19 cellular contexts compared by ENCODE assay signal in genomic region chr11:17594686-17595192, GRCh38. TPM values are rescaled to one million over a fixed set of nuclear protein-coding genes. Genes with fewer than 3 reads are reported as not detected.
A peak's percentile ranks its signal among the peaks of the same experiment; 100 is the strongest.
DNase-seq lines count a peak whose midpoint lies in the region; TF ChIP-seq lines count a peak whose summit lies in the region.
"Had no signal": no experiment of that assay in that cellular context is flagged by ENCODE, and none has a peak within 500 bp of the region (broad histone marks: within the 10 kb centered on the region; RNA-seq: fewer than 3 reads in every experiment).

No MANE protein-coding gene starts in this region.

- H3K4me3 Mint-ChIP-seq in activated naive CD4-positive, alpha-beta T cell treated with anti-CD3 and anti-CD28 coated beads, Interleukin-2, amount 10 ng/mL, durations not matched to agents 7 days and 5 days, result no peak overlapping the region
- H3K4me3 Mint-ChIP-seq in osteocyte (ENCODE audit: unreplicated experiment), result no peak overlapping the region
- no peak overlapping the region for H3K4me3 Mint-ChIP-seq in CD8-positive, alpha-beta memory T cell
- H3K4me3 Mint-ChIP-seq: CD4-positive, CD25-positive, alpha-beta regulatory T cell; HFFc6 had no signal

- peak; percentile 17 for DNase-seq in activated naive CD4-positive, alpha-beta T cell treated with anti-CD3 and anti-CD28 coated beads, Interleukin-2, amount 10 ng/mL, durations not matched to agents 7 days and 5 days
- DNase-seq in activated naive CD4-positive, alpha-beta T cell treated with Interleukin-2 at 50 U/mL for 16 hours, result no peak
- DNase-seq in colonic mucosa (peak; percentile 5), osteocyte (ENCODE audit: extremely low spot score, unreplicated experiment) (peak; percentile 56), NCI-H82 treated with DMSO at 0.1 percent for 48 hours (lab: John Stamatoyannopoulos, UW; ENCODE audit: unreplicated experiment) (no peak), NCI-H524 (lab: John Stamatoyannopoulos, UW) (no peak), OCI-M1 (lab: John Stamatoyannopoulos, UW) (no peak)
- no peak for DNase-seq in CD8-positive, alpha-beta memory T cell
- DNase-seq: 8988T; AML-193; Calu3; CD4-positive, CD25-positive, alpha-beta regulatory T cell; DMS79; GDM1; GOT3; HCEC 1CT; HFFc6 had no signal

- intact Hi-C loops in colonic mucosa (cut with DNase I), result loop anchor here (10.0 kb wide), 1 partner anchor 140 kb away; the partner anchor contains the start of gene KCNC1

- no peaks in the 10 kb centered on the region for H3K9me3 ChIP-seq in colonic mucosa
- H3K9me3 ChIP-seq in CD8-positive, alpha-beta memory T cell (ENCODE audit: low read length), result no peaks in the 10 kb centered on the region
- H3K9me3 ChIP-seq: BLaER1 had no signal

- H3K36me3 ChIP-seq in colonic mucosa, result no peaks in the 10 kb centered on the region
- no peaks in the 10 kb centered on the region for H3K36me3 ChIP-seq in CD8-positive, alpha-beta memory T cell (ENCODE audit: insufficient read depth, low read length)
- H3K36me3 ChIP-seq: BLaER1 had no signal

- no peaks in the 10 kb centered on the region for H3K4me1 Mint-ChIP-seq in activated naive CD4-positive, alpha-beta T cell treated with anti-CD3 and anti-CD28 coated beads, Interleukin-2, amount 10 ng/mL, durations not matched to agents 7 days and 5 days
- H3K4me1 Mint-ChIP-seq in osteocyte (ENCODE audit: unreplicated experiment), result no peaks in the 10 kb centered on the region
- no peaks in the 10 kb centered on the region for H3K4me1 Mint-ChIP-seq in CD8-positive, alpha-beta memory T cell

- H3K27me3 ChIP-seq in colonic mucosa, result no peaks in the 10 kb centered on the region
- H3K27me3 ChIP-seq in CD8-positive, alpha-beta memory T cell (ENCODE audit: insufficient read depth, low read length, poor library complexity, severe bottlenecking), result no peaks in the 10 kb centered on the region

- H3K9ac ChIP-seq in colonic mucosa (ENCODE audit: low read depth in 2 of 2, low read length in 2 of 2), result no peak overlapping the region
- H3K9ac ChIP-seq: BLaER1 had no signal

- CTCF ChIA-PET in activated naive CD4-positive, alpha-beta T cell treated with anti-CD3 and anti-CD28 coated beads, Interleukin-2, amount 10 ng/mL, durations not matched to agents 7 days and 5 days (lab: Charles Lee), result interaction anchor here (1.0 kb wide), 1 partner anchor 10 kb away, joined by 3 read pairs; no protein-coding TSS in a partner anchor
- CTCF ChIA-PET in CD8-positive, alpha-beta memory T cell (lab: Charles Lee), result no interaction called here

- POLR2A ChIA-PET in CD8-positive, alpha-beta memory T cell (lab: Charles Lee), result no interaction called here

- TF ChIP-seq CTCF in colonic mucosa (IDR thresholded peaks at IDR 0.05) (no peak), osteocyte (IDR thresholded peaks at IDR 0.05) (no peak)

- peaks cover 34% of the 10 kb centered on the region for H3K27me3 Mint-ChIP-seq in activated naive CD4-positive, alpha-beta T cell treated with anti-CD3 and anti-CD28 coated beads, Interleukin-2, amount 10 ng/mL, durations not matched to agents 7 days and 5 days
- no peaks in the 10 kb centered on the region for H3K27me3 Mint-ChIP-seq in osteocyte (ENCODE audit: unreplicated experiment)
- H3K27me3 Mint-ChIP-seq in CD8-positive, alpha-beta memory T cell, result peaks cover 3 to 20% of the 10 kb centered on the region in 2 donors

- H3K36me3 Mint-ChIP-seq in activated naive CD4-positive, alpha-beta T cell treated with anti-CD3 and anti-CD28 coated beads, Interleukin-2, amount 10 ng/mL, durations not matched to agents 7 days and 5 days, result no peaks in the 10 kb centered on the region
- H3K36me3 Mint-ChIP-seq in osteocyte (ENCODE audit: unreplicated experiment), result no peaks in the 10 kb centered on the region
- no peaks in the 10 kb centered on the region for H3K36me3 Mint-ChIP-seq in CD8-positive, alpha-beta memory T cell
- H3K36me3 Mint-ChIP-seq: CD4-positive, CD25-positive, alpha-beta regulatory T cell had no signal

- H3K4me1 ChIP-seq in colonic mucosa, result no peaks in the 10 kb centered on the region
- no peaks in the 10 kb centered on the region for H3K4me1 ChIP-seq in CD8-positive, alpha-beta memory T cell (ENCODE audit: insufficient read depth, low read length)
- H3K4me1 ChIP-seq: BLaER1 had no signal

- no peak overlapping the region for H3K27ac ChIP-seq in colonic mucosa
- no peak overlapping the region for H3K27ac ChIP-seq in CD8-positive, alpha-beta memory T cell (ENCODE audit: low read depth, low read length)
- H3K27ac ChIP-seq: BLaER1, HL-60 had no signal

- H3K27ac Mint-ChIP-seq in activated naive CD4-positive, alpha-beta T cell treated with anti-CD3 and anti-CD28 coated beads, Interleukin-2, amount 10 ng/mL, durations not matched to agents 7 days and 5 days, result no peak overlapping the region
- H3K27ac Mint-ChIP-seq in osteocyte (ENCODE audit: unreplicated experiment), result no peak overlapping the region
- no peak overlapping the region for H3K27ac Mint-ChIP-seq in CD8-positive, alpha-beta memory T cell
- H3K27ac Mint-ChIP-seq: CD4-positive, CD25-positive, alpha-beta regulatory T cell; HFFc6 had no signal

- no peaks in the 10 kb centered on the region for H3K9me3 Mint-ChIP-seq in activated naive CD4-positive, alpha-beta T cell treated with anti-CD3 and anti-CD28 coated beads, Interleukin-2, amount 10 ng/mL, durations not matched to agents 7 days and 5 days
- H3K9me3 Mint-ChIP-seq in osteocyte (ENCODE audit: unreplicated experiment), result no peaks in the 10 kb centered on the region
- H3K9me3 Mint-ChIP-seq in CD8-positive, alpha-beta memory T cell, result peaks cover 0 to 4% (median 0%) of the 10 kb centered on the region in 5 donors
- H3K9me3 Mint-ChIP-seq: HFFc6 had no signal

- H3K4me3 ChIP-seq in colonic mucosa, result no peak overlapping the region
- H3K4me3 ChIP-seq in CD8-positive, alpha-beta memory T cell (ENCODE audit: low read length), result no peak overlapping the region
- H3K4me3 ChIP-seq: BLaER1 had no signal

RNA-seq across cellular contexts. Expression of gene OTOG, which starts 47.7 kb away (rescaled TPM):
- total RNA-seq in colonic mucosa, result not detected
- total RNA-seq in osteocyte, result not detected in 2 replicates
- total RNA-seq in CD8-positive, alpha-beta memory T cell, result not detected
- polyA plus RNA-seq in CD8-positive, alpha-beta memory T cell, result not detected
- total RNA-seq: Calu3; CD4-positive, CD25-positive, alpha-beta regulatory T cell; HFFc6 had no signal
- polyA plus RNA-seq: CD4-positive, CD25-positive, alpha-beta regulatory T cell had no signal

RNA-seq across cellular contexts. Expression of gene USH1C, which starts 50.5 kb away (rescaled TPM):
- total RNA-seq in colonic mucosa (100 to 1,000 TPM; 143 to 161 TPM), osteocyte (not detected in 2 replicates)
- total RNA-seq in CD8-positive, alpha-beta memory T cell, result not detected
- not detected for polyA plus RNA-seq in CD8-positive, alpha-beta memory T cell
- total RNA-seq: CD4-positive, CD25-positive, alpha-beta regulatory T cell; HFFc6 had no signal
- polyA plus RNA-seq: CD4-positive, CD25-positive, alpha-beta regulatory T cell had no signal

Comparison
In these comparisons a context has a peak if more than half of its experiments do, and no peak if none do; other contexts are left out.
1. DNase-seq: peak in activated naive CD4-positive, alpha-beta T cell treated with anti-CD3 and anti-CD28 coated beads, Interleukin-2, amount 10 ng/mL, durations not matched to agents 7 days and 5 days (single experiment), colonic mucosa (single experiment) and osteocyte (single experiment); none in activated naive CD4-positive, alpha-beta T cell treated with Interleukin-2 at 50 U/mL for 16 hours (single experiment), NCI-H82 treated with DMSO at 0.1 percent for 48 hours (single experiment), CD8-positive, alpha-beta memory T cell (0 of 5), NCI-H524 (0 of 2) and OCI-M1 (single experiment).
2. RNA of gene USH1C, which starts 50.5 kb away (total RNA-seq): 143 to 161 TPM in colonic mucosa; not detected in osteocyte and not detected in CD8-positive, alpha-beta memory T cell; every median in the first group is over 100 times any median in the second.